Comparison of ENCODE assay signal across 24 cellular contexts in the genomic region with DNA sequence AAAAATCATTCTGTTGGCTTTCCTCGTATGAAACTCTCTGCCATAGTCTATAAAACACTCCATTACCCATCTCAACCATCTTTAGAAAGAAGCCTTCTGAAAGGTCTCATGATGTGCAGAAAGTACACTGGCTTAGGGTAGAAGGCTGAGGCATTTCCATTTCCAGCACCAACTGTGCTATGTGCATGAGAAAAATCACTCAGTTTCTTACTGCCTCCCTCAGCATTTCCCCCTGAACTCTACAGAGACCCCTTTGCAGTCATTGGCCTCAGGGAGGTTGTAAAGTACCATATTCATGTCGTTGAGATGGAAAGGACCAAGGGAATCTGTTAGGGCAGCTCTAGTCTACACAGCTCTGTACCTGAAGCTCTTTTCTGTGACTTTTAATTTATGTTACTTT. TPM values are rescaled to one million over a fixed set of nuclear protein-coding genes. Genes with fewer than 3 reads are reported as not detected.
"Had no signal": no experiment of that assay in that cellular context is flagged by ENCODE, and none has a peak within 500 bp of the region (broad histone marks: within the 10 kb centered on the region; RNA-seq: fewer than 3 reads in every experiment).

No MANE protein-coding gene starts in this region.

- H3K36me3 ChIP-seq: adrenal gland, esophagus squamous epithelium, ovary, sigmoid colon, spleen, tibial artery, vagina had no signal

- H3K27me3 ChIP-seq: adrenal gland, esophagus squamous epithelium, ovary, tibial artery, vagina had no signal

- H3K27ac ChIP-seq: adrenal gland, coronary artery, ovary, sigmoid colon, spleen, tibial artery, vagina had no signal

- H3K36me3 Mint-ChIP-seq: activated naive CD4-positive, alpha-beta T cell treated with anti-CD3 and anti-CD28 coated beads, Interleukin-2, amount 50 U/mL, for 24 hours; stimulated activated effector memory CD8-positive, alpha-beta T cell treated with anti-CD3 and anti-CD28 coated beads, Interleukin-12 subunit alpha, Interleukin-12 subunit beta, amount 100 ng/mL, for 72 hours had no signal

- H3K9me3 ChIP-seq: adrenal gland, esophagus squamous epithelium, ovary, sigmoid colon, spleen, tibial artery, vagina had no signal

- FAIRE-seq: endothelial cell of umbilical vein had no signal

- H3K9me3 Mint-ChIP-seq: activated B cell treated with CpG ODN at 0.5 μM for 24 hours; activated CD8-positive, alpha-beta T cell treated with anti-CD3 and anti-CD28 coated beads for 36 hours; activated naive CD4-positive, alpha-beta T cell treated with anti-CD3 and anti-CD28 coated beads, Interleukin-2, amount 50 U/mL, for 24 hours; stimulated activated effector memory CD8-positive, alpha-beta T cell treated with anti-CD3 and anti-CD28 coated beads, Interleukin-12 subunit alpha, Interleukin-12 subunit beta, amount 100 ng/mL, for 72 hours had no signal

- DNase-seq: activated B cell treated with CpG ODN at 0.5 μM for 24 hours; activated CD4-positive, alpha-beta T cell treated with anti-CD3 and anti-CD28 coated beads for 48 hours; activated CD8-positive, alpha-beta T cell treated with anti-CD3 and anti-CD28 coated beads for 36 hours; activated effector memory CD4-positive, alpha-beta T cell treated with anti-CD3 and anti-CD28 coated beads, Interleukin-2, amount 50 U/mL, for 16 hours; activated T-cell treated with anti-CD3 and anti-CD28 coated beads, Interleukin-2, amount 50 U/mL, for 48 hours; adrenal gland; central memory CD4-positive, alpha-beta T cell; effector CD4-positive, alpha-beta T cell; esophagus squamous epithelium; hippocampal formation; kidney glomerular epithelial cell; mesenchymal stem cell; ovary; sigmoid colon; spleen; stimulated activated CD4-positive, alpha-beta T cell treated with anti-CD3 and anti-CD28 coated beads, Interleukin-2, amount 100 ng/mL, for 24 hours; T-helper 17 cell; tibial artery had no signal

- H3K4me3 Mint-ChIP-seq: activated CD8-positive, alpha-beta T cell treated with anti-CD3 and anti-CD28 coated beads for 36 hours; activated naive CD4-positive, alpha-beta T cell treated with anti-CD3 and anti-CD28 coated beads, Interleukin-2, amount 50 U/mL, for 24 hours; neural crest cell; stimulated activated effector memory CD8-positive, alpha-beta T cell treated with anti-CD3 and anti-CD28 coated beads, Interleukin-12 subunit alpha, Interleukin-12 subunit beta, amount 100 ng/mL, for 72 hours; T-helper 17 cell had no signal

- H3K27ac Mint-ChIP-seq: activated B cell treated with CpG ODN at 0.5 μM for 24 hours; activated CD8-positive, alpha-beta T cell treated with anti-CD3 and anti-CD28 coated beads for 36 hours; activated naive CD4-positive, alpha-beta T cell treated with anti-CD3 and anti-CD28 coated beads, Interleukin-2, amount 50 U/mL, for 24 hours; stimulated activated effector memory CD8-positive, alpha-beta T cell treated with anti-CD3 and anti-CD28 coated beads, Interleukin-12 subunit alpha, Interleukin-12 subunit beta, amount 100 ng/mL, for 72 hours; T-helper 17 cell had no signal

- H3K4me1 Mint-ChIP-seq: stimulated activated effector memory CD8-positive, alpha-beta T cell treated with anti-CD3 and anti-CD28 coated beads, Interleukin-12 subunit alpha, Interleukin-12 subunit beta, amount 100 ng/mL, for 72 hours had no signal

- ATAC-seq: activated CD8-positive, alpha-beta T cell treated with anti-CD3 and anti-CD28 coated beads for 36 hours; stimulated activated effector memory CD8-positive, alpha-beta T cell treated with anti-CD3 and anti-CD28 coated beads, Interleukin-12 subunit alpha, Interleukin-12 subunit beta, amount 100 ng/mL, for 72 hours; T-helper 17 cell had no signal

- H3K4me3 ChIP-seq: ovary, sigmoid colon, vagina had no signal

- H3K4me1 ChIP-seq: sigmoid colon had no signal

RNA-seq across cellular contexts. Expression of a gene that starts 46.8 kb away (rescaled TPM):
- total RNA-seq: activated CD8-positive, alpha-beta T cell treated with anti-CD3 and anti-CD28 coated beads for 36 hours had no signal
